In the genomic region with DNA sequence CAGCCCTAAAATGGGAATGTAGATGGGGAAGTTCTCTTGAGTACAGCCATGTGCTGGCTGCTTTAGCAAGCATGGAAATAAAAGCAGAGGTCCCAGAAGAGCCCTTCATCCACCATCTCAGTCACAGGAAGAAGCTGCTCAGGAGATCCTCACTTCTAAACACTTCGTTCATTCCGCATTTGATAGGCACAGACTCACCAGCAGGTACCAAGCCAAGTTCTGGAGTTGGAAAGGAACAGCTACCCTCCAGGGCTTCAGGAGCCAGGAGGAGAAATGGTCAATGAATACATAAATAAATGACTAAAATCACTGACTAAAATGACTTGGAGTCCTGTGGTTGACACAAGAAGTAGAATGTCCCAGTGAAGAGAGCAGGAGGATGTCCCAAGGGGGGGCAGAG, we compare ENCODE assay signal across 13 cellular contexts.
"Had no signal": no experiment of that assay in that cellular context is flagged by ENCODE, and none has a peak within 500 bp of the region (broad histone marks: within the 10 kb centered on the region; RNA-seq: fewer than 3 reads in every experiment).

No MANE protein-coding gene starts in this region.

- H3K9me3 ChIP-seq: neutrophil had no signal

- DNase-seq: activated CD4-positive, alpha-beta T cell treated with anti-CD3 and anti-CD28 coated beads, Interleukin-2, amount 50 U/mL, for 4 hours; activated gamma-delta T cell; activated T-cell treated with anti-CD3 and anti-CD28 coated beads, Interleukin-2, amount 50 U/mL, for 1 hour; amniotic stem cell; cerebellar nuclear complex; dermis blood vessel endothelial cell; kidney glomerular epithelial cell; right cardiac atrium; stimulated activated CD4-positive, alpha-beta T cell treated with anti-CD3 and anti-CD28 coated beads, Interleukin-2, amount 100 ng/mL, for 24 hours; T-helper 2 cell; trophoblast cell had no signal

- ATAC-seq: right cardiac atrium, SK-N-SH treated with all-trans-retinoic acid at 6 μM for 48 hours had no signal

- H3K27ac ChIP-seq: neutrophil had no signal

- H3K36me3 ChIP-seq: neutrophil had no signal
